Comparison of ENCODE assay signal across 8 cellular contexts in genomic region chr15:41116872-41117242, GRCh38. TPM values are rescaled to one million over a fixed set of nuclear protein-coding genes. Genes with fewer than 3 reads are reported as not detected.
A peak's percentile ranks its signal among the peaks of the same experiment; 100 is the strongest.
DNase-seq lines count a peak whose midpoint lies in the region; ATAC-seq and TF ChIP-seq lines count a peak whose summit lies in the region.

No MANE protein-coding gene starts in this region.

- no peaks in the 10 kb centered on the region for H3K27me3 ChIP-seq in BJ (ENCODE audit: control insufficient read depth, insufficient read depth, low read length)
- no peaks in the 10 kb centered on the region for H3K27me3 ChIP-seq in MM.1S (replicated peaks; ENCODE audit: insufficient read depth, low read length)
- peaks cover 0 to 1% (median 0%) of the 10 kb centered on the region in 45 donors for H3K27me3 ChIP-seq in dorsolateral prefrontal cortex

- H3K27ac ChIP-seq in MM.1S (ENCODE audit: low read length) (peak overlapping the region; percentile 90), dorsolateral prefrontal cortex (peak overlapping the region; percentile 89 to 100 (median 99))

- intact Hi-C loops in dorsolateral prefrontal cortex (cut with DNase I) = loop anchor here (1.0 to 10.0 kb wide), 6 partner anchors 113 to 362 kb away; partner anchors contain the start of genes EXD1 (in 2 of the 2), CHP1 (in 1 of the 2), RMDN3 (in 1 of the 2) and RTF1 (in 1 of the 2)

- peak overlapping the region; percentile 100 for H3K27ac Mint-ChIP-seq in natural killer cell treated with Interleukin-12 subunit alpha and Interleukin-12 subunit beta and Interleukin-15 and Interleukin-18, amount 100 ng/mL, for 72 hours

- CTCF ChIA-PET in BJ (lab: Yijun Ruan, JAX) = interaction anchor here (1.1 kb wide), 1 partner anchor 222 kb away, joined by 3 read pairs; no protein-coding TSS in a partner anchor

- H3F3A ChIP-seq in MM.1S (ENCODE audit: insufficient read depth, low read length) = peaks cover 7% of the 10 kb centered on the region; the same call in 1 of the 2 replicates

- no peaks in the 10 kb centered on the region for H4K20me1 ChIP-seq in MM.1S (ENCODE audit: insufficient read depth, low read length)

- H3K9ac ChIP-seq in MM.1S (ENCODE audit: low read length) = peak overlapping the region; percentile 98

- H3K36me3 ChIP-seq in BJ (ENCODE audit: control insufficient read depth, insufficient read depth, low read length) = no peaks in the 10 kb centered on the region
- no peaks in the 10 kb centered on the region for H3K36me3 ChIP-seq in MM.1S (replicated peaks; ENCODE audit: insufficient read depth, low read length)

- H3K4me3 Mint-ChIP-seq in natural killer cell treated with Interleukin-12 subunit alpha and Interleukin-12 subunit beta and Interleukin-15 and Interleukin-18, amount 100 ng/mL, for 72 hours = peak overlapping the region; percentile 100

- peaks cover 17 to 18% of the 10 kb centered on the region in 2 donors for H3K4me1 Mint-ChIP-seq in natural killer cell treated with Interleukin-12 subunit alpha and Interleukin-12 subunit beta and Interleukin-15 and Interleukin-18, amount 100 ng/mL, for 72 hours (ENCODE audit: low read depth in 2 of 2)

- POLR2A ChIA-PET in BJ (lab: Charles Lee) = interaction anchor here (0.6 kb wide), 1 partner anchor 169 kb away, joined by 3 read pairs; no protein-coding TSS in a partner anchor

- H3K4me3 ChIP-seq in BJ (ENCODE audit: low read depth, low read length) (peak overlapping the region; percentile 94), MM.1S (ENCODE audit: low read length) (peak overlapping the region; percentile 99), dorsolateral prefrontal cortex (peak overlapping the region; percentile 68 to 99 (median 92))

- H3K9me2 ChIP-seq in MM.1S (replicated peaks; ENCODE audit: insufficient read depth, low read length) = no peaks in the 10 kb centered on the region

- peaks cover 11% of the 10 kb centered on the region for H3K36me3 Mint-ChIP-seq in natural killer cell treated with Interleukin-12 subunit alpha and Interleukin-12 subunit beta and Interleukin-15 and Interleukin-18, amount 100 ng/mL, for 72 hours

- H3K9me3 Mint-ChIP-seq in natural killer cell treated with Interleukin-12 subunit alpha and Interleukin-12 subunit beta and Interleukin-15 and Interleukin-18, amount 100 ng/mL, for 72 hours = no peaks in the 10 kb centered on the region

- H3K79me2 ChIP-seq in MM.1S (ENCODE audit: low read length) = peaks cover 52% of the 10 kb centered on the region

- H3K4me2 ChIP-seq in MM.1S (ENCODE audit: low read depth, low read length) = peak overlapping the region; percentile 71

- no peaks in the 10 kb centered on the region for H3K27me3 Mint-ChIP-seq in natural killer cell treated with Interleukin-12 subunit alpha and Interleukin-12 subunit beta and Interleukin-15 and Interleukin-18, amount 100 ng/mL, for 72 hours

- DNase-seq in BJ (ENCODE audit: low read depth) (no peak), MM.1S (no peak), dorsolateral prefrontal cortex (no peak), NCI-H82 (lab: John Stamatoyannopoulos, UW) (no peak), HuH-7.5 (ENCODE audit: low spot score) (no peak)
- no peak for DNase-seq in natural killer cell treated with Interleukin-12 subunit alpha and Interleukin-12 subunit beta and Interleukin-15 and Interleukin-18, amount 100 ng/mL, for 72 hours (ENCODE audit: low spot score)
- DNase-seq in activated effector memory CD4-positive, alpha-beta T cell treated with anti-CD3 and anti-CD28 coated beads, Interleukin-2, amount 50 U/mL, for 16 hours = no peak

- H3K9me3 ChIP-seq in MM.1S (replicated peaks; ENCODE audit: insufficient read depth, low read length) = no peaks in the 10 kb centered on the region

- H3K4me1 ChIP-seq in MM.1S (ENCODE audit: low read length) = peaks cover 5% of the 10 kb centered on the region; the same call in 1 of the 2 replicates

- TF ChIP-seq CTCF in BJ (IDR thresholded peaks at IDR 0.05; ENCODE audit: insufficient read depth, low read depth, low read length) (no peak), MM.1S (IDR thresholded peaks at IDR 0.05; ENCODE audit: low read length) (no peak), dorsolateral prefrontal cortex (IDR thresholded peaks at IDR 0.05 in 54 of 56, conservative IDR thresholded peaks at IDR 0.05 in 2 of 56; ENCODE audit: low read depth in 1 of 56, partially characterized antibody in 56 of 56) (no peak)

- ATAC-seq in natural killer cell treated with Interleukin-12 subunit alpha and Interleukin-12 subunit beta and Interleukin-15 and Interleukin-18, amount 100 ng/mL, for 72 hours = no peak
- ATAC-seq in HG02588 (IDR thresholded peaks at IDR 0.05; ENCODE audit: unreplicated experiment) = no peak

- peak overlapping the region; percentile 84 for H2AFZ ChIP-seq in MM.1S (ENCODE audit: low read length)

RNA-seq across cellular contexts. Expression of gene INO80, which starts 0.8 kb away (rescaled TPM):
- polyA plus RNA-seq in BJ (2011; rRNA removed) = 4.3 and 5.2 TPM in 2 replicates
- 10.8 and 14.8 TPM in 2 replicates for polyA minus RNA-seq in BJ (2011; rRNA and poly(A)+ RNA removed)
- 10 to 100 TPM; 15.8 to 35.4 (median 24.2) TPM for total RNA-seq in dorsolateral prefrontal cortex
- 10 to 100 TPM; 34.3 to 55.7 TPM for total RNA-seq in natural killer cell treated with Interleukin-12 subunit alpha and Interleukin-12 subunit beta and Interleukin-15 and Interleukin-18, amount 100 ng/mL, for 72 hours
